Comparison of ENCODE assay signal across 1 cellular context in the genomic region with DNA sequence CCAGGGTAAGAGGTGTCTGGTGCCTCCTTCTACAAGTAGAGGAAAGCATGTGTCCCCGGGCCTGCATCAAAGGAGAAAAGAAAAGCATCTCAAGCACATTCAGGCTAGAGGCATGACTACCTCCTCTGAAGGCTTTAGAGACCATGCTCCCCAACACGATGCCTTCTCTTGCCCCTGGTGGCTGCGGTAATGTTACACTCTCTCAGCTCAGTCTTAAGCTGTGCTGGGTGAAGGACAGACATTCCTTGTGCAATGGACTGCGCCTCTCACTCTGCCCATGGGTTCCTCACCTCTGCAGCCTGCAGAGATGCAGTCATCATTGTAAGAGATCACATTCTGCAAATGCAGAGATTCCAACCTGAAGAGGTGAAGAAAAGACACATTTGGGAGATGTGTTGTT.
TF ChIP-seq lines count a peak whose summit lies in the region.

No MANE protein-coding gene starts in this region.

TF ChIP-seq in K562, 482 proteins besides CTCF, POLR2A, EP300 and RAD21 (continued from another document):
- no peak for TF ChIP-seq FOXM1 (IDR thresholded peaks at IDR 0.05; ENCODE audit: low read depth)
- no peak for TF ChIP-seq FOXM1 (CRISPR knock-in tag; IDR thresholded peaks at IDR 0.05; ENCODE audit: low read depth)
- TF ChIP-seq CAMTA2 (CRISPR knock-in tag; conservative IDR thresholded peaks at IDR 0.05), result no peak
